ENCODE assay signal across 8 cellular contexts in genomic region chr11:9280655-9281301, GRCh38. TPM values are rescaled to one million over a fixed set of nuclear protein-coding genes. Genes with fewer than 3 reads are reported as not detected.
DNase-seq lines count a peak whose midpoint lies in the region; ATAC-seq lines count a peak whose summit lies in the region.

No MANE protein-coding gene starts in this region.

- peaks cover 15% of the 10 kb centered on the region for H3K4me1 Mint-ChIP-seq in activated naive CD8-positive, alpha-beta T cell treated with anti-CD3 and anti-CD28 coated beads for 36 hours

- H3K27me3 Mint-ChIP-seq in activated naive CD8-positive, alpha-beta T cell treated with anti-CD3 and anti-CD28 coated beads for 36 hours, result no peaks in the 10 kb centered on the region

- H3K36me3 Mint-ChIP-seq in activated naive CD8-positive, alpha-beta T cell treated with anti-CD3 and anti-CD28 coated beads for 36 hours, result peaks cover 19% of the 10 kb centered on the region

- no peaks in the 10 kb centered on the region for H3K9me3 Mint-ChIP-seq in activated naive CD8-positive, alpha-beta T cell treated with anti-CD3 and anti-CD28 coated beads for 36 hours

- peak overlapping the region; percentile 48 for H3K4me3 Mint-ChIP-seq in activated naive CD8-positive, alpha-beta T cell treated with anti-CD3 and anti-CD28 coated beads for 36 hours

- peak; percentile 81 for ATAC-seq in GM18870 (IDR thresholded peaks at IDR 0.05; ENCODE audit: unreplicated experiment)
- ATAC-seq in HG03196 (IDR thresholded peaks at IDR 0.05; ENCODE audit: unreplicated experiment), result peak; percentile 90

- peak; percentile 11 to 35 for DNase-seq in AML-193 (lab: John Stamatoyannopoulos, UW)
- peak; percentile 83 for DNase-seq in RPMI7951 (ENCODE audit: low read depth)
- peak; percentile 63 for DNase-seq in activated naive CD8-positive, alpha-beta T cell treated with anti-CD3 and anti-CD28 coated beads for 36 hours
- peak; percentile 41 for DNase-seq in non-pigmented ciliary epithelial cell (ENCODE audit: low read depth)
- no peak for DNase-seq in NCI-H748 (lab: John Stamatoyannopoulos, UW; ENCODE audit: unreplicated experiment)
- no peak for DNase-seq in activated CD4-positive, CD25-positive, alpha-beta regulatory T cell treated with anti-CD3 and anti-CD28 coated beads, Interleukin-2, amount 50 U/mL, for 72 hours

- H3K27ac Mint-ChIP-seq in activated naive CD8-positive, alpha-beta T cell treated with anti-CD3 and anti-CD28 coated beads for 36 hours, result peak overlapping the region; percentile 72

RNA-seq across cellular contexts. Expression of gene DENND5A, which starts 15.6 kb away (rescaled TPM):
- total RNA-seq in RPMI7951 (2014; rRNA removed; shearing (Covaris generic)), result 70.5 and 80.6 TPM in 2 replicates
- 10 to 100 TPM; 46.5 to 50.9 TPM for total RNA-seq in activated naive CD8-positive, alpha-beta T cell treated with anti-CD3 and anti-CD28 coated beads for 36 hours

RNA-seq across cellular contexts. Expression of gene TMEM41B, which starts 33.6 kb away (rescaled TPM):
- total RNA-seq in RPMI7951 (2014; rRNA removed; shearing (Covaris generic)), result 26.9 and 28.4 TPM in 2 replicates
- 10 to 100 TPM; 20.1 to 20.5 TPM for total RNA-seq in activated naive CD8-positive, alpha-beta T cell treated with anti-CD3 and anti-CD28 coated beads for 36 hours

Comparison
In these comparisons a context has a peak if more than half of its experiments do, and no peak if none do; other contexts are left out.
1. DNase-seq: peak in AML-193 (2 of 2), RPMI7951 (single experiment), activated naive CD8-positive, alpha-beta T cell treated with anti-CD3 and anti-CD28 coated beads for 36 hours (single experiment) and non-pigmented ciliary epithelial cell (single experiment); none in NCI-H748 (single experiment) and activated CD4-positive, CD25-positive, alpha-beta regulatory T cell treated with anti-CD3 and anti-CD28 coated beads, Interleukin-2, amount 50 U/mL, for 72 hours (single experiment).